8 cellular contexts compared by ENCODE assay signal in the genomic region with DNA sequence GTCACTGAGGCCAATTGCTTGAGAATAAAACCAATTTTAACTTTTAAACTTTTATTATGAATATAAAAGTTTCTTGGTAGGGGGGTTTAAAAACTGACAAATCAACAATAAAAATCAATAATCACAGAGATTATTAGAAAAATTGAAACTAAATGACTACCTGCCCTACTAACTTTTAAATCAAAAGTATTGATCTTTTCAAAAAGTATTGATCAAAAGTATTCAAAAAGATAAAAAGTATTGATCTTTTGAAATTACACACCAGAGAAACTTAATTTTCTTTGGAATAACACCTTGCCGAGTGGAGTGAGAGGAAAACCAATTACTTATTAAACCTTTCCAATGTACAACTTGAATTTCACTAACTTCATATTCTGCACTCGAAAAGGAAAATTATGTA. TPM values are rescaled to one million over a fixed set of nuclear protein-coding genes. Genes with fewer than 3 reads are reported as not detected.
A peak's percentile ranks its signal among the peaks of the same experiment; 100 is the strongest.
DNase-seq lines count a peak whose midpoint lies in the region; ATAC-seq and TF ChIP-seq lines count a peak whose summit lies in the region.

No MANE protein-coding gene starts in this region.

- TF ChIP-seq CTCF in heart right ventricle (IDR thresholded peaks at IDR 0.05) = no peak
- TF ChIP-seq CTCF in body of pancreas (IDR thresholded peaks at IDR 0.05) = no peak
- no peak for TF ChIP-seq CTCF in lower lobe of right lung (IDR thresholded peaks at IDR 0.05)
- TF ChIP-seq CTCF in vagina (IDR thresholded peaks at IDR 0.05) = no peak
- no peak for TF ChIP-seq CTCF in GM13976 (IDR thresholded peaks at IDR 0.05; ENCODE audit: borderline replicate concordance, control extremely low read depth, extremely low read depth, insufficient read depth, missing control alignments)

- intact Hi-C loops in heart right ventricle (cut with DNase I) (loop anchor here in 9 of 10 donors (1.0 to 10.0 kb wide), 10 partner anchors 36 to 104 kb away; no protein-coding TSS in a partner anchor), left cardiac atrium (cut with DNase I) (loop anchor here in 1 of 2 donors (2.0 to 5.0 kb wide), 2 partner anchors 56 to 72 kb away; no protein-coding TSS in a partner anchor), body of pancreas (cut with DNase I) (no loop called here), lower lobe of right lung (cut with DNase I) (no loop called here), vagina (cut with DNase I) (loop anchor here (5.0 kb wide), 2 partner anchors 41 to 76 kb away; no protein-coding TSS in a partner anchor)

- ATAC-seq in heart right ventricle = no peak
- ATAC-seq in left cardiac atrium = no peak
- no peak for ATAC-seq in body of pancreas
- no peak for ATAC-seq in lower lobe of right lung

- WGBS in heart right ventricle, 2 donors = 29 to 38% methylated on average over 2 of the region's 2 CpGs
- 8 to 14% methylated on average over 2 of the region's 2 CpGs for WGBS in body of pancreas, 2 donors

- H3K27me3 ChIP-seq in heart right ventricle (no peaks in the 10 kb centered on the region), body of pancreas (no peaks in the 10 kb centered on the region), lower lobe of right lung (ENCODE audit: low read depth) (no peaks in the 10 kb centered on the region), vagina (no peaks in the 10 kb centered on the region)

- H3K27ac ChIP-seq in heart right ventricle (peak overlapping the region in 5 of 10 donors; percentile 93 to 99 (median 97)), body of pancreas (peak overlapping the region in 1 of 4 donors; percentile 90), lower lobe of right lung (no peak overlapping the region), vagina (no peak overlapping the region)

- TF ChIP-seq POLR2A in body of pancreas (IDR thresholded peaks at IDR 0.05) (no peak), vagina (IDR thresholded peaks at IDR 0.05) (no peak)

- no peak for DNase-seq in heart right ventricle
- no peak for DNase-seq in left cardiac atrium
- no peak for DNase-seq in body of pancreas
- no peak for DNase-seq in lower lobe of right lung
- no peak for DNase-seq in vagina (ENCODE audit: extremely low spot score in 2 of 2)
- no peak for DNase-seq in GM13976 (ENCODE audit: low spot score)
- no peak for DNase-seq in H4 (ENCODE audit: low spot score)
- no peak for DNase-seq in NCI-H510A treated with DMSO at 0.1 percent for 48 hours (lab: John Stamatoyannopoulos, UW)

- H3K36me3 ChIP-seq in heart right ventricle (peaks cover 0 to 47% (median 13%) of the 10 kb centered on the region in 9 donors), body of pancreas (replicated peaks in 1 of 2; ENCODE audit: insufficient read depth in 1 of 2, low read depth in 2 of 2) (no peaks in the 10 kb centered on the region), lower lobe of right lung (peaks cover 34% of the 10 kb centered on the region), vagina (peaks cover 0 to 6% of the 10 kb centered on the region in 2 donors)

- peaks cover 0 to 68% (median 48%) of the 10 kb centered on the region in 9 donors for H3K4me1 ChIP-seq in heart right ventricle
- H3K4me1 ChIP-seq in body of pancreas = peaks cover 44% of the 10 kb centered on the region
- H3K4me1 ChIP-seq in lower lobe of right lung = peaks cover 43% of the 10 kb centered on the region
- peaks cover 48% of the 10 kb centered on the region for H3K4me1 ChIP-seq in vagina

- peak overlapping the region; percentile 83 to 97 (median 94) for H3K4me3 ChIP-seq in heart right ventricle
- peak overlapping the region; percentile 63 to 88 for H3K4me3 ChIP-seq in body of pancreas
- peak overlapping the region; percentile 94 for H3K4me3 ChIP-seq in lower lobe of right lung
- H3K4me3 ChIP-seq in vagina = peak overlapping the region; percentile 59 to 78

- in situ Hi-C loops in GM13976 (cut with MboI; ENCODE audit: low sequenced_read_pairs, unreplicated experiment) = no loop called here

- H3K9me3 ChIP-seq in heart right ventricle = no peaks in the 10 kb centered on the region
- H3K9me3 ChIP-seq in body of pancreas = no peaks in the 10 kb centered on the region
- H3K9me3 ChIP-seq in lower lobe of right lung = no peaks in the 10 kb centered on the region
- H3K9me3 ChIP-seq in vagina = no peaks in the 10 kb centered on the region

RNA-seq across cellular contexts. Expression of gene SLC30A1, which starts 2.2 kb away (rescaled TPM):
- total RNA-seq in heart right ventricle (10 to 100 TPM in 9 of 10 donors, 1 to 10 TPM in 1; 8.1 to 26.5 (median 16.1) TPM), left cardiac atrium (10 to 100 TPM; 11.0 to 13.9 TPM), body of pancreas (10 to 100 TPM in 1 of 2 donors, 1 to 10 TPM in 1; 7.3 to 11.5 TPM), lower lobe of right lung (14.8 TPM), vagina (19.2 TPM)
- polyA plus RNA-seq in heart right ventricle = 1 to 10 TPM; 1.4 to 4.2 TPM
- 14.8 and 19.7 TPM in 2 replicates for total RNA-seq in H4 (2014; rRNA removed; shearing (Covaris generic))

Comparison
In these comparisons a context has a peak if more than half of its experiments do, and no peak if none do; other contexts are left out.
1. intact Hi-C loops: an anchor here in heart right ventricle (1.0 to 10.0 kb wide) and vagina (5.0 kb wide); none called in body of pancreas and lower lobe of right lung.